Comparison of ENCODE assay signal across 8 cellular contexts in the genomic region with DNA sequence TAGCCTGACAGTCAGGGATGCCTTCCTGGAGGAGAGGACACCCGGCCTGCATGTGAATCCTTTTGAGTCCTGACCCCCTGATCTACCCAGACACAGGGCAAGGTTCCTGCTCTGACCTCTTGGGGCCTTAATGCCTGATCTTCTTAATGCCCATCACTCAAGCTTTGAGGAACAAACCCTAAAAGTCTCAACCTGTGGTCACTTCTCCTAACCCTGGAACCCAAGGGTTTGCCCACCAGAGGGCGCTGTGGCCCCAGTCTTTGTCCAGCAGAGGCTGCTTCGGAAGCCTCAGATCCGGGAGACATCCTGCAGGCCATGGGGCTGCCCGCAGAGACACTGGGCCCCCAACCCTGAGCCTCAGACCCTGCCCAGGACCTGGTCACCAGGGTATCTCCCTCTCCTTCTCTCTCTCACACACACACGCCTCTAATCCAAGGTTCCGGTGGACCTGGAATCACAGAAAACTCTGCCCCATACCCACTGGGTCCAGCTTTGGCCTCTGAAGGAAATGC. TPM values are rescaled to one million over a fixed set of nuclear protein-coding genes. Genes with fewer than 3 reads are reported as not detected.
DNase-seq lines count a peak whose midpoint lies in the region; ATAC-seq and TF ChIP-seq lines count a peak whose summit lies in the region.

No MANE protein-coding gene starts in this region.

- peaks cover 4% of the 10 kb centered on the region for H3K27me3 ChIP-seq in CD4-positive, alpha-beta memory T cell (ENCODE audit: insufficient read depth, low read length)
- H3K27me3 ChIP-seq in Peyer's patch (peaks cover 0 to 5% of the 10 kb centered on the region in 2 donors), testis (no peaks in the 10 kb centered on the region)

- TF ChIP-seq POLR2A in Peyer's patch (IDR thresholded peaks at IDR 0.05) (no peak), testis (IDR thresholded peaks at IDR 0.05) (no peak)

- POLR2A ChIA-PET in CD4-positive, alpha-beta memory T cell (lab: Charles Lee; ENCODE audit: partially characterized antibody) = no interaction called here

- no peak overlapping the region for H3K27ac ChIP-seq in CD4-positive, alpha-beta memory T cell (ENCODE audit: low read depth, low read length)
- H3K27ac ChIP-seq in Peyer's patch (no peak overlapping the region), testis (no peak overlapping the region)

- peaks cover 0 to 9% (median 3%) of the 10 kb centered on the region in 4 donors for H3K4me1 Mint-ChIP-seq in CD4-positive, alpha-beta memory T cell

- H3K36me3 Mint-ChIP-seq in CD4-positive, alpha-beta memory T cell = no peaks in the 10 kb centered on the region

- H3K4me1 ChIP-seq in CD4-positive, alpha-beta memory T cell (ENCODE audit: insufficient read depth, low read length) = peaks cover 4% of the 10 kb centered on the region
- H3K4me1 ChIP-seq in Peyer's patch = peaks cover 3 to 6% (median 5%) of the 10 kb centered on the region in 4 donors
- H3K4me1 ChIP-seq in testis = peaks cover 5% of the 10 kb centered on the region

- ATAC-seq in HG02678 (IDR thresholded peaks at IDR 0.05; ENCODE audit: unreplicated experiment) = no peak

- no peak overlapping the region for H3K4me3 Mint-ChIP-seq in CD4-positive, alpha-beta memory T cell

- no peaks in the 10 kb centered on the region for H3K9me3 Mint-ChIP-seq in CD4-positive, alpha-beta memory T cell

- H3K27me3 Mint-ChIP-seq in CD4-positive, alpha-beta memory T cell = peaks cover 15% of the 10 kb centered on the region in 2 donors

- no peak overlapping the region for H3K4me3 ChIP-seq in CD4-positive, alpha-beta memory T cell (ENCODE audit: low read length in 2 of 2)
- H3K4me3 ChIP-seq in Peyer's patch = no peak overlapping the region
- no peak overlapping the region for H3K4me3 ChIP-seq in testis

- CTCF ChIA-PET in CD4-positive, alpha-beta memory T cell (lab: Charles Lee; ENCODE audit: partially characterized antibody) = interaction anchor here (0.6 to 5.5 kb wide), 9 partner anchors 10 to 728 kb away, joined by 3 to 25 read pairs (median 3); a partner anchor contains a TSS

- peak; percentile 39 to 84 (median 80) for TF ChIP-seq CTCF in Peyer's patch (IDR thresholded peaks at IDR 0.05)
- TF ChIP-seq CTCF in testis (IDR thresholded peaks at IDR 0.05) = peak; percentile 74 to 81 (median 79)

- DNase-seq in CD4-positive, alpha-beta memory T cell = peak; percentile 47 to 59 (median 54)
- DNase-seq in HPDE6-E6E7 (ENCODE audit: extremely low spot score) (peak; percentile 80), Peyer's patch (peak; percentile 72 to 93 (median 86)), fibroblast of peridontal ligament (ENCODE audit: extremely low read depth) (peak; percentile 70), nucleus accumbens (lab: John Stamatoyannopoulos, UW) (peak in 48 of 56 donors; percentile 15 to 86 (median 47)), testis (peak; percentile 89)
- peak; percentile 88 to 89 for DNase-seq in activated T-cell treated with anti-CD3 and anti-CD28 coated beads, Interleukin-2, amount 50 U/mL, for 48 hours

- WGBS in testis, 2 donors = 36 to 54% methylated on average over 5 to 7 of the region's 7 CpGs

- H3K36me3 ChIP-seq in CD4-positive, alpha-beta memory T cell (ENCODE audit: insufficient read depth, low read length) = no peaks in the 10 kb centered on the region
- H3K36me3 ChIP-seq in Peyer's patch = no peaks in the 10 kb centered on the region
- H3K36me3 ChIP-seq in testis (ENCODE audit: low read depth, missing control alignments) = no peaks in the 10 kb centered on the region

- no peak overlapping the region for H3K27ac Mint-ChIP-seq in CD4-positive, alpha-beta memory T cell

- intact Hi-C loops in CD4-positive, alpha-beta memory T cell (cut with micrococcal nuclease) = no loop called here
- intact Hi-C loops in testis (cut with DNase I; ENCODE audit: low total_unique reads) = no loop called here

- H3K9me3 ChIP-seq in CD4-positive, alpha-beta memory T cell (ENCODE audit: control insufficient read depth in 1 of 2, low read length in 2 of 2) = no peaks in the 10 kb centered on the region
- no peaks in the 10 kb centered on the region for H3K9me3 ChIP-seq in Peyer's patch
- H3K9me3 ChIP-seq in testis = no peaks in the 10 kb centered on the region

RNA-seq across cellular contexts. Expression of a gene that starts 9.8 kb away (rescaled TPM):
- total RNA-seq in CD4-positive, alpha-beta memory T cell = not detected
- not detected for polyA plus RNA-seq in CD4-positive, alpha-beta memory T cell
- total RNA-seq in Peyer's patch (not detected), testis (1 to 10 TPM; 4.7 to 6.4 TPM)
- 3.6 TPM for polyA plus RNA-seq in testis (ENCODE audit: insufficient read depth, low read depth, low replicate concordance)

RNA-seq across cellular contexts. Expression of a gene that starts 22.4 kb away (rescaled TPM):
- total RNA-seq in CD4-positive, alpha-beta memory T cell = not detected
- not detected for polyA plus RNA-seq in CD4-positive, alpha-beta memory T cell
- 10 to 100 TPM in 2 of 4 donors, 1 to 10 TPM in 2; 8.2 to 28.1 (median 17.7) TPM for total RNA-seq in Peyer's patch
- total RNA-seq in testis = 100 to 1,000 TPM; 187 to 268 TPM
- 97.1 TPM for polyA plus RNA-seq in testis (ENCODE audit: insufficient read depth, low read depth, low replicate concordance)

RNA-seq across cellular contexts. Expression of a gene that starts 30.6 kb away (rescaled TPM):
- 10 to 100 TPM; 35.7 to 40.4 TPM for total RNA-seq in CD4-positive, alpha-beta memory T cell
- polyA plus RNA-seq in CD4-positive, alpha-beta memory T cell = 10 to 100 TPM; 72.3 to 94.5 TPM
- total RNA-seq in Peyer's patch (1,000 to 10,000 TPM in 2 of 4 donors, 100 to 1,000 TPM in 2; 158 to 1,321 (median 873) TPM), testis (100 to 1,000 TPM; 372 to 389 TPM)
- polyA plus RNA-seq in testis (ENCODE audit: insufficient read depth, low read depth, low replicate concordance) = 480 TPM

Comparison
In these comparisons a context has a peak if more than half of its experiments do, and no peak if none do; other contexts are left out.
1. RNA of a gene that starts 9.8 kb away (total RNA-seq): 4.7 to 6.4 TPM in testis; not detected in CD4-positive, alpha-beta memory T cell and not detected in Peyer's patch; every median in the first group is over 4 times any median in the second.
2. RNA of a gene that starts 22.4 kb away (total RNA-seq): 187 to 268 TPM in testis and 8.2 to 28.1 TPM in Peyer's patch; not detected in CD4-positive, alpha-beta memory T cell; every median in the first group is over 4 times any median in the second.
3. Peak in every context shown above with its lines, with median percentiles within 50 percentile points of each other: DNase-seq.